ENCODE assay signal across 10 cellular contexts in genomic region chr11:65787649-65788622, GRCh38. TPM values are rescaled to one million over a fixed set of nuclear protein-coding genes. Genes with fewer than 3 reads are reported as not detected.
A peak's percentile ranks its signal among the peaks of the same experiment; 100 is the strongest.
DNase-seq lines count a peak whose midpoint lies in the region; ATAC-seq and TF ChIP-seq lines count a peak whose summit lies in the region.
"Had no signal": no experiment of that assay in that cellular context is flagged by ENCODE, and none has a peak within 500 bp of the region (broad histone marks: within the 10 kb centered on the region; RNA-seq: fewer than 3 reads in every experiment).

No MANE protein-coding gene starts in this region.

- BruUV-seq in mammary epithelial cell (replicated peaks; lab: Mats Ljungman, UMichigan) = no TSS peak

- H3K9me3 Mint-ChIP-seq in CD4-positive, CD25-positive, alpha-beta regulatory T cell = peaks cover 0 to 2% (median 0%) of the 10 kb centered on the region in 7 donors
- peaks cover 0 to 3% (median 0%) of the 10 kb centered on the region in 9 donors for H3K9me3 Mint-ChIP-seq in naive thymus-derived CD8-positive, alpha-beta T cell

- H3K27ac ChIP-seq in CD4-positive, CD25-positive, alpha-beta regulatory T cell (ENCODE audit: insufficient read depth, low read length, poor library complexity, severe bottlenecking) = no peak overlapping the region
- H3K27ac ChIP-seq in HUES6 (ENCODE audit: low read depth, low read length) (no peak overlapping the region; the same call in 1 of the 2 replicates), mammary epithelial cell (ENCODE audit: insufficient read depth, low read depth, low read length) (no peak overlapping the region)
- H3K27ac ChIP-seq: heart left ventricle had no signal

- WGBS in mammary epithelial cell (ENCODE audit: low coverage, missing lambda C conversion rate) = 83% methylated on average over 4 of the region's 64 CpGs

- H2AFZ ChIP-seq in mammary epithelial cell (ENCODE audit: low read depth, low read length) = no peak overlapping the region

- no peaks in the 10 kb centered on the region for H3K9me3 ChIP-seq in CD4-positive, CD25-positive, alpha-beta regulatory T cell (ENCODE audit: control insufficient read depth in 2 of 2, low read length in 2 of 2)
- H3K9me3 ChIP-seq in HUES6 (ENCODE audit: control insufficient read depth, insufficient read depth, low read depth, low read length) (no peaks in the 10 kb centered on the region), mammary epithelial cell (replicated peaks; ENCODE audit: insufficient read depth, low read length) (no peaks in the 10 kb centered on the region)
- H3K9me3 ChIP-seq: heart left ventricle had no signal

- CTCF ChIA-PET in mammary epithelial cell (lab: Charles Lee; ENCODE audit: low non-redundant PET) = no interaction called here

- peak overlapping the region; percentile 70 for H3K4me2 ChIP-seq in mammary epithelial cell (ENCODE audit: insufficient read depth, low read depth, low read length)

- in situ Hi-C loops in mammary epithelial cell (cut with MboI; ENCODE audit: low sequenced_read_pairs in 2 of 2) = no loop called here

- H3K36me3 ChIP-seq in CD4-positive, CD25-positive, alpha-beta regulatory T cell (ENCODE audit: control insufficient read depth, insufficient read depth, low read length) = no peaks in the 10 kb centered on the region
- H3K36me3 ChIP-seq in HUES6 (ENCODE audit: control insufficient read depth, insufficient read depth, low read length) (no peaks in the 10 kb centered on the region), mammary epithelial cell (ENCODE audit: insufficient read depth, low read length) (no peaks in the 10 kb centered on the region)
- H3K36me3 ChIP-seq: heart left ventricle had no signal

- peaks cover 7 to 47% (median 16%) of the 10 kb centered on the region in 4 donors for H3K4me1 Mint-ChIP-seq in CD4-positive, CD25-positive, alpha-beta regulatory T cell
- peaks cover 10 to 37% (median 23%) of the 10 kb centered on the region in 4 donors for H3K4me1 Mint-ChIP-seq in naive thymus-derived CD8-positive, alpha-beta T cell

- peaks cover 16% of the 10 kb centered on the region for H3K79me2 ChIP-seq in mammary epithelial cell (ENCODE audit: insufficient read depth, low read length)

- intact Hi-C loops in mammary epithelial cell (cut with micrococcal nuclease) = no loop called here

- dilution Hi-C loops in mammary epithelial cell (cut with HindIII; ENCODE audit: low sequenced_read_pairs) = no loop called here

- H3K4me3 Mint-ChIP-seq in CD4-positive, CD25-positive, alpha-beta regulatory T cell = peak overlapping the region; percentile 54 to 84 (median 73)
- peak overlapping the region; percentile 69 to 90 (median 86) for H3K4me3 Mint-ChIP-seq in naive thymus-derived CD8-positive, alpha-beta T cell

- no peak for TF ChIP-seq CTCF in mammary epithelial cell (conservative IDR thresholded peaks at IDR 0.05 in 1 of 2, IDR thresholded peaks at IDR 0.05 in 1 of 2; ENCODE audit: extremely low read depth in 1 of 2, insufficient read depth in 1 of 2, low read depth in 1 of 2, low read length in 2 of 2)

- ATAC-seq in CD4-positive, CD25-positive, alpha-beta regulatory T cell (ENCODE audit: low read depth in 2 of 2) = no peak
- peak; percentile 22 to 31 for ATAC-seq in naive thymus-derived CD8-positive, alpha-beta T cell
- ATAC-seq in GM19035 (IDR thresholded peaks at IDR 0.05; ENCODE audit: unreplicated experiment) (no peak), HG03432 (IDR thresholded peaks at IDR 0.05; ENCODE audit: unreplicated experiment) (no peak)
- ATAC-seq: heart left ventricle had no signal

- peak overlapping the region in 1 of 3 donors; percentile 68 for H3K27ac Mint-ChIP-seq in CD4-positive, CD25-positive, alpha-beta regulatory T cell
- peak overlapping the region in 3 of 10 donors; percentile 57 to 79 (median 57) for H3K27ac Mint-ChIP-seq in naive thymus-derived CD8-positive, alpha-beta T cell

- H3K36me3 Mint-ChIP-seq in CD4-positive, CD25-positive, alpha-beta regulatory T cell = no peaks in the 10 kb centered on the region
- no peaks in the 10 kb centered on the region for H3K36me3 Mint-ChIP-seq in naive thymus-derived CD8-positive, alpha-beta T cell

- DNase-seq in CD4-positive, CD25-positive, alpha-beta regulatory T cell = peak in 1 of 3 donors; percentile 22
- DNase-seq in mammary epithelial cell (no peak), T-helper 9 cell (no peak), NCI-H2227 (lab: John Stamatoyannopoulos, UW; ENCODE audit: unreplicated experiment) (no peak)
- DNase-seq in naive thymus-derived CD8-positive, alpha-beta T cell = no peak

- no peak overlapping the region for H3K4me3 ChIP-seq in CD4-positive, CD25-positive, alpha-beta regulatory T cell (ENCODE audit: low read depth, low read length)
- H3K4me3 ChIP-seq in HUES6 (ENCODE audit: low read depth, low read length) (peak overlapping the region; percentile 75), mammary epithelial cell (replicated peaks in 1 of 3; ENCODE audit: insufficient read depth in 1 of 3, low read depth in 2 of 3, low read length in 3 of 3) (peak overlapping the region in 2 of 3 experiments; percentile 48 to 54)

- peaks cover 14% of the 10 kb centered on the region for H3K27me3 ChIP-seq in CD4-positive, CD25-positive, alpha-beta regulatory T cell (ENCODE audit: control insufficient read depth, insufficient read depth, low read length)
- H3K27me3 ChIP-seq in HUES6 (ENCODE audit: control insufficient read depth, insufficient read depth, low read length) (peaks cover 59% of the 10 kb centered on the region), mammary epithelial cell (ENCODE audit: insufficient read depth, low read length) (no peaks in the 10 kb centered on the region)

- H3K9ac ChIP-seq in HUES6 (ENCODE audit: low read length) (peak overlapping the region; percentile 62), mammary epithelial cell (ENCODE audit: insufficient read depth, low read length) (no peak overlapping the region)

- H3K27me3 Mint-ChIP-seq in CD4-positive, CD25-positive, alpha-beta regulatory T cell = peaks cover 49% of the 10 kb centered on the region
- H3K27me3 Mint-ChIP-seq in naive thymus-derived CD8-positive, alpha-beta T cell = peaks cover 11 to 57% (median 30%) of the 10 kb centered on the region in 5 donors

- no peaks in the 10 kb centered on the region for H4K20me1 ChIP-seq in mammary epithelial cell (ENCODE audit: insufficient read depth, low read length)

- POLR2A ChIA-PET in naive thymus-derived CD8-positive, alpha-beta T cell (lab: Charles Lee) = interaction anchor here (0.6 to 1.4 kb wide), 5 partner anchors 9 to 76 kb away, joined by 3 to 5 read pairs (median 4); partner anchors contain the start of gene KAT5

- peaks cover 39% of the 10 kb centered on the region for H3K4me1 ChIP-seq in CD4-positive, CD25-positive, alpha-beta regulatory T cell (ENCODE audit: control insufficient read depth, insufficient read depth, low read length, poor library complexity, severe bottlenecking)
- peaks cover 37% of the 10 kb centered on the region for H3K4me1 ChIP-seq in HUES6 (ENCODE audit: control insufficient read depth, insufficient read depth, low read length)
- H3K4me1 ChIP-seq in mammary epithelial cell (ENCODE audit: insufficient read depth, low read length) = peaks cover 52% of the 10 kb centered on the region

RNA-seq across cellular contexts. Expression of gene OVOL1, which starts 1.1 kb away (rescaled TPM):
- total RNA-seq in CD4-positive, CD25-positive, alpha-beta regulatory T cell = not detected
- not detected for polyA plus RNA-seq in CD4-positive, CD25-positive, alpha-beta regulatory T cell
- total RNA-seq in mammary epithelial cell = 1 to 10 TPM; 2.7 to 3.0 TPM
- 2.3 TPM for polyA plus RNA-seq in mammary epithelial cell
- polyA minus RNA-seq in mammary epithelial cell = 0.47 TPM
- total RNA-seq in naive thymus-derived CD8-positive, alpha-beta T cell = not detected
- not detected for polyA plus RNA-seq in naive thymus-derived CD8-positive, alpha-beta T cell
- total RNA-seq: heart left ventricle, LHCN-M2 had no signal
- polyA plus RNA-seq: heart left ventricle had no signal

RNA-seq across cellular contexts. Expression of gene AP5B1, which starts 7.2 kb away (rescaled TPM):
- total RNA-seq in CD4-positive, CD25-positive, alpha-beta regulatory T cell = 16.8 TPM
- 10 to 100 TPM in 1 of 4 donors, 1 to 10 TPM in 3; 7.6 to 10.8 (median 9.5) TPM for polyA plus RNA-seq in CD4-positive, CD25-positive, alpha-beta regulatory T cell
- total RNA-seq in mammary epithelial cell = 10 to 100 TPM; 10.5 to 14.5 TPM
- 5.6 TPM for polyA plus RNA-seq in mammary epithelial cell
- 5.8 TPM for polyA minus RNA-seq in mammary epithelial cell
- total RNA-seq in naive thymus-derived CD8-positive, alpha-beta T cell = 10 to 100 TPM; 25.5 to 25.8 TPM
- polyA plus RNA-seq in naive thymus-derived CD8-positive, alpha-beta T cell = 10 to 100 TPM in 2 of 3 donors, 1 to 10 TPM in 1; 8.6 to 15.2 (median 10.2) TPM

RNA-seq across cellular contexts. Expression of gene SNX32, which starts 45.8 kb away (rescaled TPM):
- 0.44 TPM for total RNA-seq in CD4-positive, CD25-positive, alpha-beta regulatory T cell
- polyA plus RNA-seq in CD4-positive, CD25-positive, alpha-beta regulatory T cell = 1 to 10 TPM in 1 of 4 donors, under 1 TPM in 3; 0.32 to 1.3 (median 0.48) TPM
- total RNA-seq in mammary epithelial cell = 1 to 10 TPM in 1 of 2 donors, under 1 TPM in 1; 0.85 to 1.5 TPM
- 0.15 TPM for polyA plus RNA-seq in mammary epithelial cell
- not detected for polyA minus RNA-seq in mammary epithelial cell
- 1 to 10 TPM; 2.1 to 2.2 TPM for total RNA-seq in naive thymus-derived CD8-positive, alpha-beta T cell
- polyA plus RNA-seq in naive thymus-derived CD8-positive, alpha-beta T cell = 1 to 10 TPM in 1 of 3 donors, under 1 TPM in 2; 0.39 to 1.5 (median 0.40) TPM

Comparison
In these comparisons a context has a peak if more than half of its experiments do, and no peak if none do; other contexts are left out.
1. ATAC-seq: peak in naive thymus-derived CD8-positive, alpha-beta T cell (2 of 2); none in CD4-positive, CD25-positive, alpha-beta regulatory T cell (0 of 2), GM19035 (single experiment) and HG03432 (single experiment).